ENCODE assay signal across 8 cellular contexts in the genomic region with DNA sequence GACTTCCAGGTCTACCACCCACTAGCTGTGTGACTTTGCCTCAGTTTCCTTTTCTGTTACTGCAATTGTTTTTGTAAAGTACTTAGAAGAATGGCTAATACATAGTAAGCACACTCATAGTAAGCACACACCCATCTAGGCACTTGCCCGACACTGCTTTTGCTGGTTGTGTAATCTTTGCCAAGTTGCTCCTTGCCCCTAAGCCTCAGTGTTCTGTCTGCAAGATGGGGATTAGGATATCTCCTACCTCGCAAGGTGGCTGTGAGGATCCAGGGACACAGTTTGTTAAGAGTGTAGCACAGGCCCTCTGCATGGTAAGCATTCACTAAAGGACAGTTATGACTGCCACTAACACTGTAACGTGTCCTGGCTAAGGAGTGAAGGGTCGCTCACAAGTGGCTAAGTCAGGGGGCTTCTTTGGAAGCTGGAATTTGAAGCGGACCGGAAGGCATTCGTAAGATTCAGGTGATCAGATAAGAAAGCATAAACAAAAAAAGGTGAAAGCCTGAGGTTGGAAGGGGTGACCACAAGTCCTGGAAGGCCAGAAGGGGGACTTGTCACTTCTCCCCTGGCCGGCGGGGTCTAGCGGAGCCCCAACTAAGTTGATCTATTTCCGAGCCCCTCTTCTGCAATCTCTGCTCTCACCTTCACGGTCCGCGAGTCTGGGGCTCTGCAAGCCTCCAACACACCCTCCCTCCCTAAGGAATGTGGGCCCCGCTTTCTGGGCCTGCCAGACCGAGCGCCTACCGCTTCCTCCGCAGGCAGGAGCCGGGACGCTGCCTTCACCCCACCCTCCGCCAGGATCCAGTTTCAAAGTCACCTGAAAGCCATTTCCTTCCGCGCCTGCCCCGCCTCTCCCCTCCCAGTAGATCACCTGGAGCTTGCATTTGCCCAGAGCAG.
A peak's percentile ranks its signal among the peaks of the same experiment; 100 is the strongest.
DNase-seq lines count a peak whose midpoint lies in the region; ATAC-seq lines count a peak whose summit lies in the region.

No MANE protein-coding gene starts in this region.

- DNase-seq in SIG-M5 treated with dmso at 0.1 percent for 504 hours (lab: John Stamatoyannopoulos, UW; ENCODE audit: unreplicated experiment) = peak; percentile 24
- no peak for DNase-seq in SIG-M5 (lab: John Stamatoyannopoulos, UW)
- peak; percentile 43 for DNase-seq in T-helper 22 cell (ENCODE audit: low read depth)
- no peak for DNase-seq in substantia nigra (lab: John Stamatoyannopoulos, UW)
- DNase-seq in cortex of kidney (lab: John Stamatoyannopoulos, UW) = no peak

- no peaks in the 10 kb centered on the region for H3K9me3 ChIP-seq in iPS-18c (ENCODE audit: control insufficient read depth, insufficient read depth, low read length)

- H3K4me3 ChIP-seq in iPS-18c (ENCODE audit: insufficient read depth, low read depth, low read length) = peak overlapping the region; percentile 89

- peak overlapping the region; percentile 97 for H3K27ac ChIP-seq in substantia nigra (ENCODE audit: low read depth, low read length, poor library complexity, severe bottlenecking)

- ATAC-seq in HG03095 (IDR thresholded peaks at IDR 0.05; ENCODE audit: unreplicated experiment) (no peak), GM18511 (IDR thresholded peaks at IDR 0.05; ENCODE audit: unreplicated experiment) (no peak)

Comparison
In these comparisons a context has a peak if more than half of its experiments do, and no peak if none do; other contexts are left out.
1. DNase-seq: peak in SIG-M5 treated with dmso at 0.1 percent for 504 hours (single experiment) and T-helper 22 cell (single experiment); none in SIG-M5 (single experiment), substantia nigra (0 of 49) and cortex of kidney (single experiment).